10 cellular contexts compared by ENCODE assay signal in the genomic region with DNA sequence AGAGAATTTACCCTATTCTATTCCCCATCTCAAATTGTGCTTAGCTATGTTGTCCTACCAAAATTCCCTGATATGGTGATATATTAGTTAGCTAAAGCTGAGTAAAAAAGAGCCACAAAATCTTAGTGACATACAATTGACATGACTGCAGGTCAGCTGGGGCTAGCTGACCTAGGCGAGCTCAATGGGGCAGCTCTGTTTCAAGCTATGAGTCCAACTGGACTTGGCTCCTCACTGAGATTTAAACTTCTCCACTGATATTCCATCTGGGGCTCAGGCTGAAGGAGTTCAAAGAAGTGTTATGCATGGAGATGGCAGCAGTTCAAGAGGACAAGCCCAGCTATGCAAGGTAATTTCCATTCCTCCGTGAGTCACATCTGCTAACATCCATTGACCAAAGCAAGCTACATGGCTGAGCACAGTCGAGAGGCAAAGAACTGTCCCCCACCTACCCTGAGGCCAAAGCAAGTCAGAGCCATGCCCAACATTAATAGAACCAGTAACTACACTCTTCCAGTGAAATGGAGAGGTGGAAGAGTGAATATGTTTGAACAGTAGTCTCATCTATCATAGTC. TPM values are rescaled to one million over a fixed set of nuclear protein-coding genes. Genes with fewer than 3 reads are reported as not detected.
DNase-seq lines count a peak whose midpoint lies in the region; ATAC-seq, FAIRE-seq and TF ChIP-seq lines count a peak whose summit lies in the region.
"Not testable (repeated sequence)": the region's sequence is repeated elsewhere in the genome, so short reads cannot be mapped to it uniquely, and the experiment has no call there.
"Had no signal": no experiment of that assay in that cellular context is flagged by ENCODE, and none has a peak within 500 bp of the region (broad histone marks: within the 10 kb centered on the region; RNA-seq: fewer than 3 reads in every experiment).

No MANE protein-coding gene starts in this region.

- not testable (repeated sequence) for H3K27me3 ChIP-seq in HCT116 (ENCODE audit: insufficient read depth, low read length); PC-3 (ENCODE audit: low read length); astrocyte (ENCODE audit: insufficient read depth, low read length); keratinocyte (ENCODE audit: control insufficient read depth, extremely low read depth, insufficient read depth, low read length)

- H3K27ac ChIP-seq in HCT116 (ENCODE audit: low read depth, low read length); PC-3 (ENCODE audit: low read length); astrocyte (ENCODE audit: low read depth, low read length); keratinocyte (ENCODE audit: control insufficient read depth, insufficient read depth, low read length): not testable (repeated sequence)

- not testable (repeated sequence) for H3K27ac Mint-ChIP-seq in astrocyte (ENCODE audit: unreplicated experiment); osteocyte (ENCODE audit: unreplicated experiment)

- not testable (repeated sequence) for TF ChIP-seq CTCF in HCT116 (IDR thresholded peaks at IDR 0.05 in 2 of 3, conservative IDR thresholded peaks at IDR 0.05 in 1 of 3; ENCODE audit: borderline replicate concordance in 1 of 3, insufficient read depth in 1 of 3, low read depth in 2 of 3, low read length in 2 of 3); PC-3 (conservative IDR thresholded peaks at IDR 0.05; ENCODE audit: low read depth, low read length); astrocyte (IDR thresholded peaks at IDR 0.05; ENCODE audit: insufficient read depth, low read depth, low read length); keratinocyte (optimal IDR thresholded peaks at IDR 0.05 in 1 of 3, IDR thresholded peaks at IDR 0.05 in 1 of 3, conservative IDR thresholded peaks at IDR 0.05 in 1 of 3; ENCODE audit: extremely low read depth in 1 of 3, insufficient read depth in 2 of 3, low read length in 3 of 3); osteocyte (IDR thresholded peaks at IDR 0.05)

- H3K4me3 ChIP-seq in HCT116 (replicated peaks in 1 of 2; ENCODE audit: low read depth in 1 of 2, low read length in 2 of 2); PC-3 (ENCODE audit: low read length); astrocyte (ENCODE audit: insufficient read depth, low read depth, low read length); keratinocyte (ENCODE audit: control insufficient read depth in 2 of 3, extremely low read depth in 1 of 3, insufficient read depth in 2 of 3, low read depth in 1 of 3, low read length in 3 of 3): not testable (repeated sequence)

- CTCF ChIA-PET in HCT116 (lab: Charles Lee); PC-3 (lab: Charles Lee): not testable (repeated sequence)

- FAIRE-seq in astrocyte (lab: Jason Lieb, UNC) (peak; percentile 5), keratinocyte (lab: Jason Lieb, UNC) (peak; percentile 100), urothelium cell line (lab: Jason Lieb, UNC) (peak; percentile 44)

- not testable (repeated sequence) for H3K79me2 ChIP-seq in HCT116 (ENCODE audit: insufficient read depth, low read length); PC-3 (ENCODE audit: low read length); astrocyte (ENCODE audit: insufficient read depth, low read length); keratinocyte (ENCODE audit: control insufficient read depth, insufficient read depth, low read length)

- RAD21 ChIA-PET in HCT116 (lab: Charles Lee; ENCODE audit: low non-redundant PET in 1 of 2, low total read pairs in 2 of 2, uncharacterized antibody in 2 of 2, unreplicated experiment in 2 of 2), result not testable (repeated sequence)

- not testable (repeated sequence) for H3K9me3 ChIP-seq in HCT116 (ENCODE audit: control insufficient read depth in 1 of 2, insufficient read depth in 1 of 2, low read depth in 1 of 2, low read length in 2 of 2); PC-3 (ENCODE audit: low read length); astrocyte (ENCODE audit: insufficient read depth, low read depth, low read length); keratinocyte (ENCODE audit: control insufficient read depth, low read depth, low read length)

- not testable (repeated sequence) for H3K4me1 ChIP-seq in HCT116 (ENCODE audit: control insufficient read depth in 1 of 2, insufficient read depth in 2 of 2, low read length in 2 of 2); PC-3 (ENCODE audit: insufficient read depth, low read length); astrocyte (ENCODE audit: insufficient read depth, low read length); keratinocyte (ENCODE audit: control insufficient read depth, extremely low read depth, insufficient read depth, low read length)

- not testable (repeated sequence) for H3K4me1 Mint-ChIP-seq in astrocyte (ENCODE audit: low read depth, unreplicated experiment); osteocyte (ENCODE audit: unreplicated experiment)

- not testable (repeated sequence) for H3K27me3 Mint-ChIP-seq in astrocyte (ENCODE audit: low read depth, unreplicated experiment); osteocyte (ENCODE audit: unreplicated experiment)

- not testable (repeated sequence) for H3K9me3 Mint-ChIP-seq in astrocyte (ENCODE audit: unreplicated experiment); osteocyte (ENCODE audit: unreplicated experiment)

- not testable (repeated sequence) for H3K9me1 ChIP-seq in keratinocyte (ENCODE audit: control insufficient read depth, extremely low read depth, insufficient read depth, low read length)

- H4K20me1 ChIP-seq in HCT116 (ENCODE audit: insufficient read depth); PC-3 (ENCODE audit: low read length); astrocyte (ENCODE audit: insufficient read depth, low read length); keratinocyte (ENCODE audit: control insufficient read depth, extremely low read depth, insufficient read depth, low read length): not testable (repeated sequence)

- H3K4me2 ChIP-seq in HCT116 (ENCODE audit: low read length); PC-3 (ENCODE audit: low read length); astrocyte (ENCODE audit: low read length): not testable (repeated sequence)
- H3K4me2 ChIP-seq in keratinocyte (ENCODE audit: control insufficient read depth, extremely low read depth, insufficient read depth, low read depth, low read length), result peak overlapping the region; percentile 27

- not testable (repeated sequence) for BruUV-seq in HCT116 (replicated peaks; lab: Mats Ljungman, UMichigan); PC-3 (replicated peaks; lab: Mats Ljungman, UMichigan)

- intact Hi-C loops in HCT116 (cut with micrococcal nuclease); PC-3 (cut with micrococcal nuclease): not testable (repeated sequence)

- not testable (repeated sequence) for DNase-seq in HCT116 (ENCODE audit: low read depth, low spot score); PC-3; astrocyte (ENCODE audit: low read depth); keratinocyte (ENCODE audit: low read depth, low spot score); urothelium cell line (ENCODE audit: low spot score)
- peak; percentile 4 for DNase-seq in osteocyte (ENCODE audit: extremely low spot score, unreplicated experiment)

- ATAC-seq in HCT116 (0 out of 2 replicates have a peak, but pooled peaks have one; percentile 30), PC-3 (peak; percentile 92), esophagus mucosa (peak; percentile 88)

- POLR2A ChIA-PET in HCT116 (lab: Charles Lee); PC-3 (lab: Charles Lee; ENCODE audit: unreplicated experiment): not testable (repeated sequence)

- H3K9me2 ChIP-seq in HCT116 (ENCODE audit: insufficient read depth); PC-3 (replicated peaks; ENCODE audit: low read length): not testable (repeated sequence)

- not testable (repeated sequence) for H2AFZ ChIP-seq in HCT116 (ENCODE audit: low read depth, low read length, poor library complexity, severe bottlenecking); PC-3 (ENCODE audit: low read length); astrocyte (ENCODE audit: low read depth, low read length); keratinocyte (ENCODE audit: control insufficient read depth, low read length)

- dilution Hi-C loops in keratinocyte (cut with MboI; ENCODE audit: extremely low pct_ligation_motif_present, low sequenced_read_pairs), result not testable (repeated sequence)

- not testable (repeated sequence) for H3F3A ChIP-seq in PC-3 (ENCODE audit: low read length, unreplicated experiment)

- not testable (repeated sequence) for TF ChIP-seq POLR2A in HCT116 (IDR thresholded peaks at IDR 0.05; ENCODE audit: borderline replicate concordance, extremely low read depth, insufficient read depth, insufficient read length)

- not testable (repeated sequence) for H3K4me3 Mint-ChIP-seq in astrocyte (ENCODE audit: unreplicated experiment); osteocyte (ENCODE audit: unreplicated experiment)

- TF ChIP-seq RAD21 in HCT116 (IDR thresholded peaks at IDR 0.05; ENCODE audit: low read depth), result not testable (repeated sequence)

- not testable (repeated sequence) for H3K36me3 Mint-ChIP-seq in astrocyte (ENCODE audit: low read depth, unreplicated experiment); osteocyte (ENCODE audit: unreplicated experiment)

- H3K9ac ChIP-seq in HCT116 (ENCODE audit: low read length); PC-3 (ENCODE audit: low read length); astrocyte (ENCODE audit: low read length); keratinocyte (ENCODE audit: control insufficient read depth, extremely low read depth, insufficient read depth, low read length): not testable (repeated sequence)

- H3K36me3 ChIP-seq in HCT116 (ENCODE audit: control insufficient read depth in 1 of 2, insufficient read depth in 2 of 2, low read length in 2 of 2); PC-3 (ENCODE audit: low read depth, low read length); astrocyte (ENCODE audit: insufficient read depth, low read length); keratinocyte (ENCODE audit: control insufficient read depth in 2 of 2, extremely low read depth in 1 of 2, insufficient read depth in 2 of 2, low read length in 2 of 2): not testable (repeated sequence)

RNA-seq across cellular contexts. Expression of a gene that starts 9.1 kb away (rescaled TPM):
- total RNA-seq in HCT116 (2021; ENCODE audit: unreplicated experiment) (not detected), PC-3 (2014; rRNA removed) (not detected in 2 replicates), astrocyte (0.48 and 0.53 TPM in 2 replicates), esophagus mucosa (0.32 TPM), osteocyte (not detected in 2 replicates)
- 0.04 TPM in 1 of 2 replicates, not detected in the other for polyA plus RNA-seq in HCT116 (2012)
- 0.37 to 1.4 TPM (median 0.80 TPM) in 3 replicates for polyA plus RNA-seq in keratinocyte
- not detected for polyA plus RNA-seq in keratinocyte (2011; ENCODE audit: low read depth)
- 0.33 and 0.51 TPM in 2 replicates for polyA plus RNA-seq in keratinocyte (2011; cell fraction: cytosol; rRNA removed)
- polyA plus RNA-seq in keratinocyte (2011; cell fraction: nucleus; rRNA removed), result 2.7 and 4.0 TPM in 2 replicates
- 0.19 and 0.37 TPM in 2 replicates for polyA plus RNA-seq in keratinocyte (2012; ENCODE audit: low replicate concordance)
- 0.36 to 1.7 TPM (median 0.86 TPM) in 3 replicates for polyA minus RNA-seq in keratinocyte
- polyA minus RNA-seq in keratinocyte (2011; cell fraction: cytosol; rRNA and poly(A)+ RNA removed), result 2.1 TPM
- 1.5 and 1.7 TPM in 2 replicates for polyA minus RNA-seq in keratinocyte (2011; cell fraction: nucleus; rRNA and poly(A)+ RNA removed)
- total RNA-seq: CD8-positive, alpha-beta memory T cell; OCI-LY7 had no signal
- polyA plus RNA-seq: CD14-positive monocyte; CD8-positive, alpha-beta memory T cell had no signal

Comparison
In these comparisons a context has a peak if more than half of its experiments do, and no peak if none do; other contexts are left out.
1. ATAC-seq: peak in every context shown above with its lines; median percentile 92 in PC-3; 88 in esophagus mucosa; 30 in HCT116.